In genomic region chr1:211515090-211516023, GRCh38 we compare ENCODE assay signal across 8 cellular contexts. TPM values are rescaled to one million over a fixed set of nuclear protein-coding genes. Genes with fewer than 3 reads are reported as not detected.
DNase-seq lines count a peak whose midpoint lies in the region; ATAC-seq and TF ChIP-seq lines count a peak whose summit lies in the region.

No MANE protein-coding gene starts in this region.

- DNase-seq in NCI-H82 (lab: John Stamatoyannopoulos, UW) = peak; percentile 85
- DNase-seq in activated CD8-positive, alpha-beta memory T cell treated with anti-CD3 and anti-CD28 coated beads for 24 hours = peak; percentile 96
- peak; percentile 55 to 59 for DNase-seq in stimulated activated CD8-positive, alpha-beta memory T cell treated with anti-CD3 and anti-CD28 coated beads, Interleukin-2, amount 100 ng/mL, for 1 hour (ENCODE audit: low read depth in 2 of 2)

- H3K27ac ChIP-seq in C4-2B = peak overlapping the region; percentile 18; the same call in 1 of the 2 replicates

- H3K4me3 ChIP-seq in endocrine pancreas (ENCODE audit: control insufficient read depth, insufficient read depth, low read length) (no peak overlapping the region), mononuclear cell (ENCODE audit: low read length) (peak overlapping the region; percentile 3)

- no peaks in the 10 kb centered on the region for H3K36me3 ChIP-seq in endocrine pancreas (ENCODE audit: control insufficient read depth, insufficient read depth, low read length)

- peak overlapping the region; percentile 54 for H3K9ac ChIP-seq in endocrine pancreas (ENCODE audit: control insufficient read depth, insufficient read depth, low read length)

- ATAC-seq in GM19351 (IDR thresholded peaks at IDR 0.05; ENCODE audit: unreplicated experiment) = peak; percentile 43
- ATAC-seq in HG03460 (IDR thresholded peaks at IDR 0.05; ENCODE audit: unreplicated experiment) = peak; percentile 57

- H3K4me1 ChIP-seq in endocrine pancreas (ENCODE audit: control insufficient read depth, insufficient read depth, low read length) (no peaks in the 10 kb centered on the region), mononuclear cell (ENCODE audit: insufficient read depth, low read length) (peaks cover 32% of the 10 kb centered on the region)

- no peaks in the 10 kb centered on the region for H3K27me3 ChIP-seq in endocrine pancreas (ENCODE audit: control insufficient read depth, insufficient read depth, low read length)
- H3K27me3 ChIP-seq in mononuclear cell (ENCODE audit: insufficient read depth, low read length) = no peaks in the 10 kb centered on the region

- H3K9me3 ChIP-seq in endocrine pancreas (ENCODE audit: control insufficient read depth, low read length) = no peaks in the 10 kb centered on the region
- H3K9me3 ChIP-seq in mononuclear cell (ENCODE audit: low read depth, low read length) = no peaks in the 10 kb centered on the region

- peak; percentile 99 for TF ChIP-seq CTCF in C4-2B (conservative IDR thresholded peaks at IDR 0.05)

RNA-seq across cellular contexts. Expression of gene RD3, which starts 23.4 kb away (rescaled TPM):
- total RNA-seq in mononuclear cell = under 0.01 TPM
